ENCODE assay signal across 22 cellular contexts in the genomic region with DNA sequence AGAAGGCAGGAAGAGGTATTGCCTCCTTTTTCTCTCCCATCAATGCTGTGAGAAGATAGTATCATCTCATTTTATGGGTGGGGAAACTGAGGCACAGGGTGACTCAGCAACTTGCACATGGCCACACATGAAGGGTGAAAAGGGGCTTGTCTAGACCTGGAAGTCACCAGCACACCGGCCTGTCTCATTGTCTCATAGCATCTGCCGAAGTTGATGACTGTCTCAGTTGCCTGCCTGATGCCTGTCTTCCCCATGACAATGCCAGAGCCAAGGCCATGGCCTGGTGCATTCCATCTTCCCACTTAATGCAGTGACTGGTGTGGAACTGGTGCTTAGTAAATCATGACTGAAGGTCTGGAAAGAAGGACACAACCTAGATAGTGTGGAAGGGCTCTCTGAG. TPM values are rescaled to one million over a fixed set of nuclear protein-coding genes. Genes with fewer than 3 reads are reported as not detected.
"Had no signal": no experiment of that assay in that cellular context is flagged by ENCODE, and none has a peak within 500 bp of the region (broad histone marks: within the 10 kb centered on the region; RNA-seq: fewer than 3 reads in every experiment).

No MANE protein-coding gene starts in this region.

- H3K9ac ChIP-seq: SK-N-SH had no signal

- H3K27ac ChIP-seq: HL-60, RWPE1 had no signal

- DNase-seq: KBM-7, MV-4-11, NCI-H1048, NCI-H1105, NCI-H1436 treated with DMSO at 0.1 percent for 48 hours, NCI-H1694, NCI-H187 treated with DMSO at 0.1 percent for 48 hours, NCI-H2029 treated with DMSO at 0.1 percent for 48 hours, NCI-H2107, NCI-H2171, NCI-H226, NCI-H446, NCI-H510A, NCI-H524 treated with DMSO at 0.1 percent for 48 hours, NCI-H774, SHP77, SK-N-SH had no signal

- H3K9me3 ChIP-seq: SK-N-SH had no signal

- H3K4me2 ChIP-seq: SK-N-SH had no signal

RNA-seq across cellular contexts. Expression of a gene that starts 27.9 kb away (rescaled TPM):
- total RNA-seq: LHCN-M2, MCF 10A, SK-MEL-5 had no signal
- polyA plus RNA-seq: SK-N-SH had no signal
